10 cellular contexts compared by ENCODE assay signal in genomic region chr17:11240041-11240801, GRCh38. TPM values are rescaled to one million over a fixed set of nuclear protein-coding genes. Genes with fewer than 3 reads are reported as not detected.
A peak's percentile ranks its signal among the peaks of the same experiment; 100 is the strongest.
DNase-seq lines count a peak whose midpoint lies in the region; ATAC-seq, FAIRE-seq and TF ChIP-seq lines count a peak whose summit lies in the region.
"Had no signal": no experiment of that assay in that cellular context is flagged by ENCODE, and none has a peak within 500 bp of the region (broad histone marks: within the 10 kb centered on the region; RNA-seq: fewer than 3 reads in every experiment).

No MANE protein-coding gene starts in this region.

- H3K4me3 ChIP-seq in Caco-2 (ENCODE audit: low read depth, low read length) (peak overlapping the region; percentile 52), colonic mucosa (peak overlapping the region; percentile 20), kidney (ENCODE audit: low read length in 2 of 2) (peak overlapping the region in 1 of 2 donors; percentile 26)

- H3K4me1 ChIP-seq in Caco-2 (no peaks in the 10 kb centered on the region), colonic mucosa (no peaks in the 10 kb centered on the region), kidney (ENCODE audit: control insufficient read depth in 1 of 2, insufficient read depth in 1 of 2, low read depth in 1 of 2, low read length in 2 of 2) (no peaks in the 10 kb centered on the region)

- H3K27me3 ChIP-seq in Caco-2 (replicated peaks; ENCODE audit: control insufficient read depth, insufficient read depth, low read length) (no peaks in the 10 kb centered on the region), colonic mucosa (peaks cover 26% of the 10 kb centered on the region)

- CTCF ChIA-PET in Caco-2 (lab: Charles Lee) = no interaction called here

- H3K36me3 Mint-ChIP-seq in Caco-2 (ENCODE audit: insufficient read depth, unreplicated experiment) = peaks cover 27% of the 10 kb centered on the region
- H3K36me3 Mint-ChIP-seq: activated naive CD8-positive, alpha-beta T cell had no signal

- peak overlapping the region; percentile 63 for H3K4me3 Mint-ChIP-seq in Caco-2 (ENCODE audit: unreplicated experiment)
- H3K4me3 Mint-ChIP-seq: activated naive CD8-positive, alpha-beta T cell had no signal

- DNase-seq in Caco-2 (peak; percentile 20 to 29), colonic mucosa (peak; percentile 22), kidney (peak; percentile 74), sciatic nerve (ENCODE audit: low spot score) (peak; percentile 68), NCI-H345 treated with DMSO at 0.1 percent for 48 hours (lab: John Stamatoyannopoulos, UW; ENCODE audit: unreplicated experiment) (no peak), posterior vena cava (ENCODE audit: low spot score) (no peak)
- DNase-seq in activated T-cell treated with anti-CD3 and anti-CD28 coated beads, Interleukin-2, amount 50 U/mL, for 1 hour = no peak
- no peak for DNase-seq in activated effector memory CD4-positive, alpha-beta T cell treated with anti-CD3 and anti-CD28 coated beads, Interleukin-2, amount 50 U/mL, for 16 hours
- DNase-seq: PC-3 had no signal

- H3K9me3 ChIP-seq in Caco-2 = no peaks in the 10 kb centered on the region
- no peaks in the 10 kb centered on the region for H3K9me3 ChIP-seq in colonic mucosa
- H3K9me3 ChIP-seq in kidney (ENCODE audit: control insufficient read depth in 1 of 2, low read length in 2 of 2) = no peaks in the 10 kb centered on the region

- TF ChIP-seq CTCF in Caco-2 (IDR thresholded peaks at IDR 0.05; ENCODE audit: insufficient read depth in 1 of 2, low read depth in 1 of 2, low read length in 1 of 2, severe bottlenecking in 1 of 2, unreplicated experiment in 1 of 2) (no peak), colonic mucosa (IDR thresholded peaks at IDR 0.05) (no peak), kidney (IDR thresholded peaks at IDR 0.05; ENCODE audit: borderline replicate concordance, extremely low read depth, insufficient read depth) (no peak)

- no peak for FAIRE-seq in kidney (lab: Jason Lieb, UNC)

- no peaks in the 10 kb centered on the region for H3K9me3 Mint-ChIP-seq in Caco-2 (ENCODE audit: unreplicated experiment)

- H3K36me3 ChIP-seq in Caco-2 (ENCODE audit: control insufficient read depth, insufficient read depth, low read length) (no peaks in the 10 kb centered on the region), colonic mucosa (no peaks in the 10 kb centered on the region), kidney (ENCODE audit: control insufficient read depth in 1 of 2, insufficient read depth in 2 of 2, low read length in 2 of 2) (no peaks in the 10 kb centered on the region)

- no TSS peak for BruUV-seq in Caco-2 (replicated peaks; lab: Mats Ljungman, UMichigan)

- ATAC-seq in sciatic nerve = peak; percentile 85
- ATAC-seq: PC-3 had no signal

- H3K27me3 Mint-ChIP-seq in Caco-2 (ENCODE audit: insufficient read depth, unreplicated experiment) = no peaks in the 10 kb centered on the region

- H3K27ac ChIP-seq in colonic mucosa (no peak overlapping the region), kidney (ENCODE audit: low read depth in 2 of 2, low read length in 2 of 2) (no peak overlapping the region)

- intact Hi-C loops in Caco-2 (cut with micrococcal nuclease; ENCODE audit: unreplicated experiment) = loop anchor here (5.0 kb wide), 1 partner anchor 63 kb away; no protein-coding TSS in a partner anchor
- intact Hi-C loops in colonic mucosa (cut with DNase I) = no loop called here
- intact Hi-C loops in kidney (cut with DNase I) = no loop called here
- intact Hi-C loops in sciatic nerve (cut with DNase I) = loop anchor here (5.0 kb wide), 1 partner anchor 527 kb away; no protein-coding TSS in a partner anchor
- intact Hi-C loops in posterior vena cava (cut with DNase I) = loop anchor here in 1 of 2 donors (2.0 kb wide), 1 partner anchor 71 kb away; no protein-coding TSS in a partner anchor

- H3K9ac ChIP-seq in colonic mucosa (ENCODE audit: low read depth in 2 of 2, low read length in 2 of 2) = no peak overlapping the region
- H3K9ac ChIP-seq in kidney (ENCODE audit: low read length in 2 of 2) = no peak overlapping the region

- POLR2A ChIA-PET in Caco-2 (lab: Charles Lee) = interaction anchor here (0.6 kb wide), 2 partner anchors 99 to 309 kb away, joined by 6 to 7 read pairs; no protein-coding TSS in a partner anchor

- H3K4me1 Mint-ChIP-seq in Caco-2 (ENCODE audit: low read depth, unreplicated experiment) = no peaks in the 10 kb centered on the region

- H3K27ac Mint-ChIP-seq in Caco-2 (ENCODE audit: unreplicated experiment) = no peak overlapping the region
- H3K27ac Mint-ChIP-seq: activated naive CD8-positive, alpha-beta T cell had no signal

RNA-seq across cellular contexts. Expression of gene SHISA6, which starts 0.8 kb away (rescaled TPM):
- total RNA-seq in Caco-2 (2022) (21.1 and 23.4 TPM in 2 replicates), colonic mucosa (under 1 TPM; 0.45 to 0.59 TPM), kidney (1.0 TPM), sciatic nerve (11.0 TPM), posterior vena cava (under 1 TPM; 0.24 to 0.88 TPM)
- polyA plus RNA-seq in kidney (ENCODE audit: insufficient read depth, low read depth, low replicate concordance) = 0.84 TPM
- total RNA-seq: PC-3 had no signal

Comparison
In these comparisons a context has a peak if more than half of its experiments do, and no peak if none do; other contexts are left out.
1. DNase-seq: peak in Caco-2 (2 of 2), colonic mucosa (single experiment), kidney (single experiment) and sciatic nerve (single experiment); none in NCI-H345 treated with DMSO at 0.1 percent for 48 hours (single experiment), activated T-cell treated with anti-CD3 and anti-CD28 coated beads, Interleukin-2, amount 50 U/mL, for 1 hour (single experiment), posterior vena cava (single experiment) and activated effector memory CD4-positive, alpha-beta T cell treated with anti-CD3 and anti-CD28 coated beads, Interleukin-2, amount 50 U/mL, for 16 hours (single experiment).
2. intact Hi-C loops: an anchor here in Caco-2 (5.0 kb wide) and sciatic nerve (5.0 kb wide); none called in colonic mucosa and kidney.